Comparison of ENCODE assay signal across 8 cellular contexts in the genomic region with DNA sequence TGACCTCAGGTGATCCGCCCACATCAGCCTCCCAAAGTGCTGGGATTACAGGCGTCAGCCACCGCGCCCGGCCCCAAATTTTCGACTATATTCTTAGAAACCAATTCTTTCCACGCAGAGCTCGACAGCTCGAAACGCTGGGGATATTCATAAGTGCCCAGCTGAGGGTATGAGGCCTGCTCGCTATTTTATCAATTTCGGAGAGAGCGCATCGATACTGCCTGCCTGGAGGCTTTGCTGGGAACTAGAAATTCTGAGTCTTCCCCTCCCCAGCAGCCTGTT. TPM values are rescaled to one million over a fixed set of nuclear protein-coding genes. Genes with fewer than 3 reads are reported as not detected.
A peak's percentile ranks its signal among the peaks of the same experiment; 100 is the strongest.
DNase-seq lines count a peak whose midpoint lies in the region; ATAC-seq and TF ChIP-seq lines count a peak whose summit lies in the region.

No MANE protein-coding gene starts in this region.

- TF ChIP-seq POLR2A in adrenal gland (IDR thresholded peaks at IDR 0.05) (no peak), tibial nerve (IDR thresholded peaks at IDR 0.05) (no peak)

- WGBS in adrenal gland, 4 donors = 0 to 2% (median 1%) methylated on average over 13 to 14 of the region's 14 CpGs
- 1% methylated on average over 14 of the region's 14 CpGs for WGBS in lung, 2 donors
- 1 to 2% methylated on average over 14 of the region's 14 CpGs for WGBS in tibial nerve, 2 donors

- H3K4me1 ChIP-seq in adrenal gland (replicated peaks in 1 of 2) = peaks cover 16 to 51% of the 10 kb centered on the region in 2 donors
- H3K4me1 ChIP-seq in lung (ENCODE audit: control insufficient read depth in 2 of 2, insufficient read depth in 2 of 2, low read length in 2 of 2) = peaks cover 4 to 8% of the 10 kb centered on the region in 2 donors
- H3K4me1 ChIP-seq in tibial nerve = peaks cover 0 to 61% (median 26%) of the 10 kb centered on the region in 4 donors

- TF ChIP-seq CTCF in adrenal gland (IDR thresholded peaks at IDR 0.05) (no peak), lung (IDR thresholded peaks at IDR 0.05; ENCODE audit: control extremely low read depth, extremely low read depth) (no peak), tibial nerve (IDR thresholded peaks at IDR 0.05) (no peak)

- no peak for TF ChIP-seq EP300 in tibial nerve (IDR thresholded peaks at IDR 0.05)

- no peaks in the 10 kb centered on the region for H3K9me3 ChIP-seq in adrenal gland (replicated peaks in 1 of 3)
- H3K9me3 ChIP-seq in lung (ENCODE audit: control insufficient read depth in 2 of 2, insufficient read depth in 1 of 2, low read length in 1 of 2) = no peaks in the 10 kb centered on the region
- H3K9me3 ChIP-seq in tibial nerve = no peaks in the 10 kb centered on the region

- H3K27ac ChIP-seq in adrenal gland = peak overlapping the region; percentile 80 to 100 (median 92)
- peak overlapping the region; percentile 76 to 97 for H3K27ac ChIP-seq in lung (ENCODE audit: low read depth in 1 of 2, low read length in 1 of 2)
- H3K27ac ChIP-seq in tibial nerve = peak overlapping the region; percentile 76 to 96 (median 92)

- H3K4me3 ChIP-seq in adrenal gland = peak overlapping the region; percentile 22 to 90 (median 76)
- H3K4me3 ChIP-seq in lung = peak overlapping the region; percentile 54
- H3K4me3 ChIP-seq in tibial nerve = peak overlapping the region; percentile 70 to 87 (median 78)

- intact Hi-C loops in adrenal gland (cut with DNase I) = no loop called here

- ATAC-seq in lung (ENCODE audit: insufficient read depth, low FRiP score) = no peak

- DNase-seq in activated naive CD4-positive, alpha-beta T cell treated with Interleukin-2 at 50 U/mL for 16 hours = peak; percentile 39
- DNase-seq in activated naive CD4-positive, alpha-beta T cell (lab: John Stamatoyannopoulos, UW) = no peak
- no peak for DNase-seq in adrenal gland
- DNase-seq in lung (ENCODE audit: low spot score) = no peak
- DNase-seq in tibial nerve (ENCODE audit: low spot score in 2 of 2) = no peak
- no peak for DNase-seq in AG20443 (ENCODE audit: low spot score)
- DNase-seq in MV-4-11 (lab: John Stamatoyannopoulos, UW) = no peak
- no peak for DNase-seq in AG08395 (ENCODE audit: low spot score)

- H3K36me3 ChIP-seq in adrenal gland (replicated peaks in 1 of 2) (no peaks in the 10 kb centered on the region), lung (ENCODE audit: control insufficient read depth in 2 of 2, insufficient read depth in 2 of 2, low read length in 2 of 2) (no peaks in the 10 kb centered on the region), tibial nerve (peaks cover 0 to 14% (median 0%) of the 10 kb centered on the region in 3 donors)

- no peaks in the 10 kb centered on the region for H3K27me3 ChIP-seq in adrenal gland
- H3K27me3 ChIP-seq in lung (ENCODE audit: control insufficient read depth, insufficient read depth) = no peaks in the 10 kb centered on the region
- no peaks in the 10 kb centered on the region for H3K27me3 ChIP-seq in tibial nerve

RNA-seq across cellular contexts. Expression of gene PTRH2, which starts 0.4 kb away (rescaled TPM):
- total RNA-seq in adrenal gland (10 to 100 TPM; 17.9 to 61.7 (median 26.2) TPM), lung (10 to 100 TPM; 10.5 to 17.8 TPM), tibial nerve (10 to 100 TPM; 12.9 to 35.3 (median 27.4) TPM)
- polyA plus RNA-seq in adrenal gland (10 to 100 TPM; 30.8 to 96.7 (median 68.5) TPM), lung (10 to 100 TPM; 40.4 to 66.0 TPM)

RNA-seq across cellular contexts. Expression of gene VMP1, which starts 0.6 kb away (rescaled TPM):
- 100 to 1,000 TPM in 7 of 8 donors, 10 to 100 TPM in 1; 52.4 to 335 (median 184) TPM for total RNA-seq in adrenal gland
- polyA plus RNA-seq in adrenal gland = 100 to 1,000 TPM; 118 to 137 (median 123) TPM
- 100 to 1,000 TPM; 145 to 249 TPM for total RNA-seq in lung
- 100 to 1,000 TPM in 1 of 2 donors, 10 to 100 TPM in 1; 92.5 to 170 TPM for polyA plus RNA-seq in lung
- total RNA-seq in tibial nerve = 100 to 1,000 TPM; 113 to 427 (median 203) TPM
